ENCODE assay signal across 9 cellular contexts in the genomic region with DNA sequence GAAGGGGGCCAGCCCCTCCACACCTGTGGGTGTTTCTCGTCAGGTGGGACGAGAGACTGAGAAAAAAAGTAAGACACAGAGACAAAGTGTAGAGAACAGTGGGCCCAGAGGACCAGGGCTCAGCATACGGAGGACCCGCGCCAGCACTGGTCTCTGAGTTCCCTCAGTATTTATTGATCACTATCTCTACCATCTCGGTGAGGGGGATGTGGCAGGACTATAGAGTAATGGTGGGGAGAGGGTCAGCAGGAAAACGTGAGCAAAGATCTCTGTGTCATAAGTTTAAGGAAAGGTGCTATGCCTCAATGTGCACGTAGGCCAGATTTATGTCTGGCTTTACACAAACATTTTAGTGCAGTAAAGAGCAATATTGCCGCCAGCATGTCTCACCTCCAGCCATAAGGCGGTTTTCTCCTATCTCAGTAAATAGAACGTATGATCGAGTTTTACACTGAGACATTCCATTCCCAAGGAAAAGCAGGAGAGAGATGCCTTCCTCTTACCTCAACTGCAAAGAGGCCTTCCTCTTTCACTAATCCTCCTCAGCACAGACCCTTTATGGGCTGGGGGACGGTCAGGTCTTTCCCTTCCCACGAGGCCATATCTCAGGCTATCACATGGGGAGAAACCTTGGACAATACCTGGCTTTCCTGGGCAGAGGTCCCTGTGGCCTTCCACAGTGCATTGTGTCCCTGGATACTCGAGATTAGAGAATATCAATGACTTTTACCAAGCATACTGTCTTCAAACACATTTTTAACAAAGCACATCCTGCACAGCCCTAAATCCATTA. TPM values are rescaled to one million over a fixed set of nuclear protein-coding genes. Genes with fewer than 3 reads are reported as not detected.
DNase-seq lines count a peak whose midpoint lies in the region; ATAC-seq and TF ChIP-seq lines count a peak whose summit lies in the region.
"Not testable (repeated sequence)": the region's sequence is repeated elsewhere in the genome, so short reads cannot be mapped to it uniquely, and the experiment has no call there.
"Had no signal": no experiment of that assay in that cellular context is flagged by ENCODE, and none has a peak within 500 bp of the region (broad histone marks: within the 10 kb centered on the region; RNA-seq: fewer than 3 reads in every experiment).

No MANE protein-coding gene starts in this region.

- not testable (repeated sequence) for TF ChIP-seq POLR2A in prostate gland (IDR thresholded peaks at IDR 0.05)

- intact Hi-C loops in CD4-positive, alpha-beta T cell (cut with DNase I, micrococcal nuclease), result loop anchor here in 1 of 2 experiments (5.0 to 10.0 kb wide), 2 partner anchors 1025 to 1077 kb away; a partner anchor contains a TSS
- intact Hi-C loops in prostate gland (cut with DNase I), result loop anchor here (5.0 kb wide), 1 partner anchor 42 kb away; no protein-coding TSS in a partner anchor

- H3K4me1 ChIP-seq in RWPE2 (ENCODE audit: insufficient read depth, poor library complexity, severe bottlenecking), result peaks cover 27% of the 10 kb centered on the region
- not testable (repeated sequence) for H3K4me1 ChIP-seq in mesodermal cell (ENCODE audit: control insufficient read depth, insufficient read depth, low read length, poor library complexity, severe bottlenecking); prostate gland (replicated peaks)

- peaks cover 29% of the 10 kb centered on the region for H3K4me1 Mint-ChIP-seq in CD4-positive, alpha-beta T cell (ENCODE audit: low read depth)
- H3K4me1 Mint-ChIP-seq in HFFc6 (ENCODE audit: low read depth), result peaks cover 28% of the 10 kb centered on the region
- H3K4me1 Mint-ChIP-seq in activated CD4-positive, alpha-beta memory T cell treated with anti-CD3 and anti-CD28 coated beads, Interleukin-2, amount 10 ng/mL, durations not matched to agents 7 days and 5 days, result peaks cover 30% of the 10 kb centered on the region
- peaks cover 18% of the 10 kb centered on the region for H3K4me1 Mint-ChIP-seq in activated naive CD8-positive, alpha-beta T cell treated with anti-CD3 and anti-CD28 coated beads for 36 hours

- TF ChIP-seq CTCF in CD4-positive, alpha-beta T cell (IDR thresholded peaks at IDR 0.05); HFFc6 (IDR thresholded peaks at IDR 0.05); RWPE2 (IDR thresholded peaks at IDR 0.05; ENCODE audit: poor library complexity, severe bottlenecking); epithelial cell of esophagus (IDR thresholded peaks at IDR 0.05; ENCODE audit: insufficient read depth, low read depth, low read length, missing control alignments); prostate gland (IDR thresholded peaks at IDR 0.05): not testable (repeated sequence)

- DNase-seq in CD4-positive, alpha-beta T cell; HFFc6; RWPE2 (ENCODE audit: low spot score); activated CD4-positive, alpha-beta memory T cell treated with anti-CD3 and anti-CD28 coated beads, Interleukin-2, amount 10 ng/mL, durations not matched to agents 7 days and 5 days; activated naive CD8-positive, alpha-beta T cell treated with anti-CD3 and anti-CD28 coated beads for 36 hours; prostate gland (ENCODE audit: low spot score): not testable (repeated sequence)
- DNase-seq in epithelial cell of esophagus (ENCODE audit: low read depth), result peak; percentile 23

- H3K9me3 ChIP-seq in CD4-positive, alpha-beta T cell (ENCODE audit: control insufficient read depth, low read length); RWPE2 (ENCODE audit: severe bottlenecking); mesodermal cell (ENCODE audit: control insufficient read depth, low read length); prostate gland: not testable (repeated sequence)

- not testable (repeated sequence) for H3K36me3 Mint-ChIP-seq in CD4-positive, alpha-beta T cell (ENCODE audit: low read depth); HFFc6 (ENCODE audit: low read depth); activated CD4-positive, alpha-beta memory T cell treated with anti-CD3 and anti-CD28 coated beads, Interleukin-2, amount 10 ng/mL, durations not matched to agents 7 days and 5 days (ENCODE audit: low read depth); activated naive CD8-positive, alpha-beta T cell treated with anti-CD3 and anti-CD28 coated beads for 36 hours

- H3K27ac Mint-ChIP-seq in CD4-positive, alpha-beta T cell, result peak overlapping the region; percentile 92
- H3K27ac Mint-ChIP-seq in HFFc6, result peak overlapping the region; percentile 9
- H3K27ac Mint-ChIP-seq in activated CD4-positive, alpha-beta memory T cell treated with anti-CD3 and anti-CD28 coated beads, Interleukin-2, amount 10 ng/mL, durations not matched to agents 7 days and 5 days, result not testable (repeated sequence)
- H3K27ac Mint-ChIP-seq in activated naive CD8-positive, alpha-beta T cell treated with anti-CD3 and anti-CD28 coated beads for 36 hours, result peak overlapping the region; percentile 3

- H3K4me3 Mint-ChIP-seq in CD4-positive, alpha-beta T cell, result peak overlapping the region; percentile 65
- H3K4me3 Mint-ChIP-seq in HFFc6, result peak overlapping the region; percentile 60; the same call in 1 of the 2 replicates
- peak overlapping the region; percentile 52 for H3K4me3 Mint-ChIP-seq in activated CD4-positive, alpha-beta memory T cell treated with anti-CD3 and anti-CD28 coated beads, Interleukin-2, amount 10 ng/mL, durations not matched to agents 7 days and 5 days
- not testable (repeated sequence) for H3K4me3 Mint-ChIP-seq in activated naive CD8-positive, alpha-beta T cell treated with anti-CD3 and anti-CD28 coated beads for 36 hours

- 88 to 95% methylated on average over 6 to 12 of the region's 15 CpGs for WGBS in mesodermal cell (ENCODE audit: insufficient coverage in 2 of 2), 2 experiments
- WGBS in prostate gland, result 21% methylated on average over 15 of the region's 15 CpGs

- H3K27me3 ChIP-seq in CD4-positive, alpha-beta T cell (ENCODE audit: control insufficient read depth, insufficient read depth, low read length); RWPE2 (ENCODE audit: insufficient read depth, poor library complexity, severe bottlenecking); prostate gland (replicated peaks; ENCODE audit: insufficient read depth): not testable (repeated sequence)

- ATAC-seq in CD4-positive, alpha-beta T cell (ENCODE audit: poor library complexity); RWPE2 (ENCODE audit: low read depth): not testable (repeated sequence)

- CTCF ChIA-PET in CD4-positive, alpha-beta T cell (lab: Charles Lee); activated CD4-positive, alpha-beta memory T cell treated with anti-CD3 and anti-CD28 coated beads, Interleukin-2, amount 10 ng/mL, durations not matched to agents 7 days and 5 days (lab: Charles Lee): not testable (repeated sequence)

- not testable (repeated sequence) for H3K27me3 Mint-ChIP-seq in CD4-positive, alpha-beta T cell; HFFc6 (ENCODE audit: insufficient read depth); activated CD4-positive, alpha-beta memory T cell treated with anti-CD3 and anti-CD28 coated beads, Interleukin-2, amount 10 ng/mL, durations not matched to agents 7 days and 5 days; activated naive CD8-positive, alpha-beta T cell treated with anti-CD3 and anti-CD28 coated beads for 36 hours

- not testable (repeated sequence) for H3K4me3 ChIP-seq in RWPE2 (ENCODE audit: severe bottlenecking); epithelial cell of esophagus (ENCODE audit: low read length); mesodermal cell (ENCODE audit: extremely low read depth, insufficient read depth, low read length, poor library complexity, severe bottlenecking); prostate gland

- POLR2A ChIA-PET in CD4-positive, alpha-beta T cell (lab: Charles Lee), result not testable (repeated sequence)
- POLR2A ChIA-PET in activated CD4-positive, alpha-beta memory T cell treated with anti-CD3 and anti-CD28 coated beads, Interleukin-2, amount 10 ng/mL, durations not matched to agents 7 days and 5 days (lab: Charles Lee), result interaction anchor here (3.4 kb wide), 1 partner anchor 44 kb away, joined by 26 read pairs; a partner anchor contains a TSS

- H3K36me3 ChIP-seq in RWPE2 (ENCODE audit: low read depth); mesodermal cell (ENCODE audit: control insufficient read depth, insufficient read depth, low read length); prostate gland: not testable (repeated sequence)

- not testable (repeated sequence) for H3K9me3 Mint-ChIP-seq in CD4-positive, alpha-beta T cell; HFFc6; activated CD4-positive, alpha-beta memory T cell treated with anti-CD3 and anti-CD28 coated beads, Interleukin-2, amount 10 ng/mL, durations not matched to agents 7 days and 5 days; activated naive CD8-positive, alpha-beta T cell treated with anti-CD3 and anti-CD28 coated beads for 36 hours

- not testable (repeated sequence) for H3K27ac ChIP-seq in CD4-positive, alpha-beta T cell (ENCODE audit: low read depth, low read length)
- H3K27ac ChIP-seq in RWPE2 (ENCODE audit: poor library complexity, severe bottlenecking), result peak overlapping the region; percentile 87
- H3K27ac ChIP-seq in mesodermal cell (ENCODE audit: low read depth, low read length, severe bottlenecking), result peak overlapping the region; percentile 23
- H3K27ac ChIP-seq in prostate gland, result peak overlapping the region; percentile 99 to 100

RNA-seq across cellular contexts. Expression of a gene that starts 2.3 kb away (rescaled TPM):
- 10 to 100 TPM; 18.5 to 20.9 TPM for total RNA-seq in CD4-positive, alpha-beta T cell
- 10 to 100 TPM; 19.4 to 25.2 (median 21.0) TPM for total RNA-seq in HFFc6 (2021; fragmentation: NEBNext Ultra II Directional; extraction: Animal tissue kit (Norgen Biotek cat#: 25700))
- total RNA-seq in activated CD4-positive, alpha-beta memory T cell treated with anti-CD3 and anti-CD28 coated beads, Interleukin-2, amount 10 ng/mL, durations not matched to agents 7 days and 5 days, result 10 to 100 TPM; 22.1 to 22.9 TPM
- 10 to 100 TPM; 22.5 to 24.6 TPM for total RNA-seq in activated naive CD8-positive, alpha-beta T cell treated with anti-CD3 and anti-CD28 coated beads for 36 hours
- polyA plus RNA-seq in mesodermal cell (2013, experiment 1 of 2), result 20.9 TPM
- 20.3 TPM for polyA plus RNA-seq in mesodermal cell (2013, experiment 2 of 2)
- total RNA-seq in prostate gland, result 10 to 100 TPM; 29.9 to 36.2 TPM

RNA-seq across cellular contexts. Expression of a gene that starts 44.9 kb away (rescaled TPM):
- 10 to 100 TPM; 34.2 to 36.5 TPM for total RNA-seq in CD4-positive, alpha-beta T cell
- 10 to 100 TPM; 15.2 to 22.7 (median 20.8) TPM for total RNA-seq in HFFc6 (2021; fragmentation: NEBNext Ultra II Directional; extraction: Animal tissue kit (Norgen Biotek cat#: 25700))
- total RNA-seq in activated CD4-positive, alpha-beta memory T cell treated with anti-CD3 and anti-CD28 coated beads, Interleukin-2, amount 10 ng/mL, durations not matched to agents 7 days and 5 days, result 10 to 100 TPM; 54.0 to 54.7 TPM
- 10 to 100 TPM; 70.2 to 70.9 TPM for total RNA-seq in activated naive CD8-positive, alpha-beta T cell treated with anti-CD3 and anti-CD28 coated beads for 36 hours
- 45.3 TPM for polyA plus RNA-seq in mesodermal cell (2013, experiment 1 of 2)
- 45.1 TPM for polyA plus RNA-seq in mesodermal cell (2013, experiment 2 of 2)
- total RNA-seq in prostate gland, result 100 to 1,000 TPM in 1 of 2 donors, 10 to 100 TPM in 1; 90.1 to 105 TPM

RNA-seq across cellular contexts. Expression of a gene that starts 58.8 kb away (rescaled TPM):
- total RNA-seq in CD4-positive, alpha-beta T cell, result not detected
- total RNA-seq in HFFc6 (2021; fragmentation: NEBNext Ultra II Directional; extraction: Animal tissue kit (Norgen Biotek cat#: 25700)), result 10 to 100 TPM; 15.9 to 19.5 (median 17.5) TPM
- total RNA-seq in activated CD4-positive, alpha-beta memory T cell treated with anti-CD3 and anti-CD28 coated beads, Interleukin-2, amount 10 ng/mL, durations not matched to agents 7 days and 5 days, result not detected
- total RNA-seq in activated naive CD8-positive, alpha-beta T cell treated with anti-CD3 and anti-CD28 coated beads for 36 hours, result not detected
- polyA plus RNA-seq in mesodermal cell (2013, experiment 1 of 2), result 21.3 TPM
- polyA plus RNA-seq in mesodermal cell (2013, experiment 2 of 2), result 23.7 TPM
- 100 to 1,000 TPM; 101 to 140 TPM for total RNA-seq in prostate gland
- total RNA-seq: T-helper 1 cell treated with Interleukin-12 subunit alpha and Interleukin-12 subunit beta and Interleukin-4 antibody, amounts not matched to agents 30 ng/mL and 1 ng/mL, for 36 hours had no signal

Comparison
In these comparisons a context has a peak if more than half of its experiments do, and no peak if none do; other contexts are left out.
1. RNA of a gene that starts 58.8 kb away (total RNA-seq): 101 to 140 TPM in prostate gland and 15.9 to 19.5 TPM in HFFc6; not detected in CD4-positive, alpha-beta T cell, not detected in activated CD4-positive, alpha-beta memory T cell treated with anti-CD3 and anti-CD28 coated beads, Interleukin-2, amount 10 ng/mL, durations not matched to agents 7 days and 5 days and not detected in activated naive CD8-positive, alpha-beta T cell treated with anti-CD3 and anti-CD28 coated beads for 36 hours; every median in the first group is over 10 times any median in the second.